In the genomic region with DNA sequence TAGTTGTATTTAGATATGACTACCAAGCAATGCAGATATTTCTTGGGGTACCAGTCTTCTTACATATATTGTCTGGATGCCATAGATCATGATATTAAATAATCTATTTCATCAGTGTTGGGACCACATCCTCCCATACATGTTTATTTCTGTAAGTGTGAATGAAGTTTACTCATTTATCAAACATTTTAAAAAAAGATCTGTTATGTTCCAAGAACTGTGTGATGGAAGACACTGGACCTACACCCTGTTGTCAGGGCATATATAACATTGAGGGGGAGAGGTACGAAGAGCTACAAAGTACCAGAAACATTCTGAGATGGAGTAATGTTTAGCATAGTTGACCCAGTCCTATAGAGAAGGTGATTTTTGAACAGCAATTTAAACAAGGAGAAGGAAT, we compare ENCODE assay signal across 1 cellular context.
TF ChIP-seq lines count a peak whose summit lies in the region.

No MANE protein-coding gene starts in this region.

TF ChIP-seq in IMR-90, 13 proteins besides CTCF, POLR2A, EP300 and RAD21 (continued from another document):
- TF ChIP-seq, protein P1, sequence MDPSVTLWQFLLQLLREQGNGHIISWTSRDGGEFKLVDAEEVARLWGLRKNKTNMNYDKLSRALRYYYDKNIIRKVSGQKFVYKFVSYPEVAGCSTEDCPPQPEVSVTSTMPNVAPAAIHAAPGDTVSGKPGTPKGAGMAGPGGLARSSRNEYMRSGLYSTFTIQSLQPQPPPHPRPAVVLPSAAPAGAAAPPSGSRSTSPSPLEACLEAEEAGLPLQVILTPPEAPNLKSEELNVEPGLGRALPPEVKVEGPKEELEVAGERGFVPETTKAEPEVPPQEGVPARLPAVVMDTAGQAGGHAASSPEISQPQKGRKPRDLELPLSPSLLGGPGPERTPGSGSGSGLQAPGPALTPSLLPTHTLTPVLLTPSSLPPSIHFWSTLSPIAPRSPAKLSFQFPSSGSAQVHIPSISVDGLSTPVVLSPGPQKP (IDR thresholded peaks at IDR 0.05; ENCODE audit: borderline replicate concordance, low read depth, low read length): no peak
- TF ChIP-seq MAZ (IDR thresholded peaks at IDR 0.05; ENCODE audit: borderline replicate concordance, low read depth, low read length) (no peak), SMC3 (IDR thresholded peaks at IDR 0.05; ENCODE audit: low read depth, low read length) (no peak), RFX5 (IDR thresholded peaks at IDR 0.05; ENCODE audit: low read depth, low read length) (no peak), CEBPB (IDR thresholded peaks at IDR 0.05; ENCODE audit: low read depth, low read length) (no peak), CHD1 (IDR thresholded peaks at IDR 0.05; ENCODE audit: low read depth, low read length) (no peak), FOS (IDR thresholded peaks at IDR 0.05; ENCODE audit: low read depth, low read length) (no peak)
